In genomic region chr22:46446799-46447198, GRCh38 we compare ENCODE assay signal across 16 cellular contexts.
DNase-seq lines count a peak whose midpoint lies in the region; TF ChIP-seq lines count a peak whose summit lies in the region.
"Had no signal": no experiment of that assay in that cellular context is flagged by ENCODE, and none has a peak within 500 bp of the region (broad histone marks: within the 10 kb centered on the region; RNA-seq: fewer than 3 reads in every experiment).

No MANE protein-coding gene starts in this region.

- H3K4me1 ChIP-seq in PC-9 (replicated peaks; ENCODE audit: insufficient read depth): peaks cover 42% of the 10 kb centered on the region
- H3K4me1 ChIP-seq: tibial nerve had no signal

- no peak for TF ChIP-seq POLR2A in NB4 (IDR thresholded peaks at IDR 0.05; ENCODE audit: extremely low read depth, insufficient read length)

- POLR2A ChIA-PET in PC-9 (lab: Charles Lee; ENCODE audit: unreplicated experiment): no interaction called here

- peaks cover 20% of the 10 kb centered on the region for H3F3A ChIP-seq in PC-9 (ENCODE audit: insufficient read depth, low read depth)

- no peak overlapping the region for H3K4me2 ChIP-seq in PC-9
- H3K4me2 ChIP-seq: smooth muscle cell had no signal

- peaks cover 20% of the 10 kb centered on the region for H3K79me2 ChIP-seq in PC-9 (ENCODE audit: low read depth)

- H3K27ac ChIP-seq in PC-9: peak overlapping the region; percentile 23; the same call in 1 of the 2 replicates
- H3K27ac ChIP-seq: tibial nerve had no signal

- DNase-seq in D341Med (ENCODE audit: low spot score) (peak; percentile 68), NB4 (ENCODE audit: low read depth) (peak; percentile 68), PC-9 (no peak), myocyte (ENCODE audit: low read depth) (peak; percentile 45), activated T-cell treated with anti-CD3 and anti-CD28 coated beads for 4 hours (no peak)
- no peak for DNase-seq in activated CD8-positive, alpha-beta memory T cell treated with anti-CD3 and anti-CD28 coated beads, Interleukin-2, amount 50 U/mL, for 48 hours
- DNase-seq in stimulated activated CD4-positive, alpha-beta T cell treated with anti-CD3 and anti-CD28 coated beads, Interleukin-15, amount 100 ng/mL, for 24 hours: no peak
- DNase-seq: activated B cell treated with CpG ODN at 0.5 μM for 24 hours; CD4-positive, alpha-beta T cell; cerebellar nuclear complex; EL; MV-4-11; naive B cell; NCI-H748 treated with DMSO at 0.1 percent for 48 hours had no signal

- intact Hi-C loops in PC-9 (cut with micrococcal nuclease; ENCODE audit: unreplicated experiment): no loop called here

- H3K9me2 ChIP-seq in PC-9 (ENCODE audit: insufficient read depth): no peaks in the 10 kb centered on the region

- H2AFZ ChIP-seq in PC-9: no peak overlapping the region

- no peaks in the 10 kb centered on the region for H4K20me1 ChIP-seq in PC-9 (ENCODE audit: insufficient read depth)

- H3K36me3 ChIP-seq in PC-9 (ENCODE audit: low read depth): no peaks in the 10 kb centered on the region
- H3K36me3 ChIP-seq: tibial nerve had no signal

- H3K4me3 ChIP-seq in NB4 (ENCODE audit: low read depth, low read length) (no peak overlapping the region), PC-9 (no peak overlapping the region)
- H3K4me3 ChIP-seq: smooth muscle cell, tibial nerve had no signal

- TF ChIP-seq CTCF in NB4 (IDR thresholded peaks at IDR 0.05; ENCODE audit: low read depth, low read length): no peak
- no peak for TF ChIP-seq CTCF in PC-9 (conservative IDR thresholded peaks at IDR 0.05)

- CTCF ChIA-PET in PC-9 (lab: Charles Lee): no interaction called here

- no TSS peak for BruUV-seq in PC-9 (replicated peaks; lab: Mats Ljungman, UMichigan)

- no peaks in the 10 kb centered on the region for H3K27me3 ChIP-seq in PC-9 (ENCODE audit: insufficient read depth, low read depth)

- no peaks in the 10 kb centered on the region for H3K9me3 ChIP-seq in PC-9 (ENCODE audit: insufficient read depth, low read depth)
- H3K9me3 ChIP-seq: tibial nerve had no signal

Comparison
In these comparisons a context has a peak if more than half of its experiments do, and no peak if none do; other contexts are left out.
1. DNase-seq: peak in D341Med (single experiment), NB4 (single experiment) and myocyte (single experiment); none in PC-9 (0 of 2), activated CD8-positive, alpha-beta memory T cell treated with anti-CD3 and anti-CD28 coated beads, Interleukin-2, amount 50 U/mL, for 48 hours (single experiment), stimulated activated CD4-positive, alpha-beta T cell treated with anti-CD3 and anti-CD28 coated beads, Interleukin-15, amount 100 ng/mL, for 24 hours (single experiment) and activated T-cell treated with anti-CD3 and anti-CD28 coated beads for 4 hours (single experiment).